Comparison of ENCODE assay signal across 12 cellular contexts in the genomic region with DNA sequence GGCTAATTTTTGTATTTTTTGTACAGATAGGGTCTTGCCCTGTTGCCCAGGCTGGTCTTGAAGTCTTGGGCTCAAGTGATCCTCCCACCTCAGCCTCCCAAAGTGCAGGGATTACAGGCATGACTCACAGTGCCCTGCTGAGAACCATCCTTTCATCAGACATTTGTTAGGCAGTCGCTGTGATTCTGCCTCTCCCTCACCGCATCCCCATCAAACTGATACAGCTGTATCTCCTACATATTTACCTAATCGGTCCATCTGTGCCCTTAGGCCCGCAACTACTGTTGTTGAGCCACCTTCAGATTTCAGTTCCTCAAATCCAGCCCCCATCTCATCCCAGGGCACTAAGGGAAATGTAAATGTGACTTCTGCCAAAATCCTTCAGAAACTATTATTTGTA. TPM values are rescaled to one million over a fixed set of nuclear protein-coding genes. Genes with fewer than 3 reads are reported as not detected.
A peak's percentile ranks its signal among the peaks of the same experiment; 100 is the strongest.
DNase-seq lines count a peak whose midpoint lies in the region; ATAC-seq, FAIRE-seq and TF ChIP-seq lines count a peak whose summit lies in the region.
"Had no signal": no experiment of that assay in that cellular context is flagged by ENCODE, and none has a peak within 500 bp of the region (broad histone marks: within the 10 kb centered on the region; RNA-seq: fewer than 3 reads in every experiment).

No MANE protein-coding gene starts in this region.

- POLR2A ChIA-PET in naive thymus-derived CD4-positive, alpha-beta T cell (lab: Charles Lee), result interaction anchor here (0.7 to 3.9 kb wide), 6 partner anchors 15 to 265 kb away, joined by 3 to 27 read pairs (median 8); partner anchors contain the start of genes PRPF8, RILP and SCARF1

- TF ChIP-seq CTCF in left lung (IDR thresholded peaks at IDR 0.05), result no peak
- no peak for TF ChIP-seq CTCF in GM13976 (IDR thresholded peaks at IDR 0.05; ENCODE audit: borderline replicate concordance, control extremely low read depth, extremely low read depth, insufficient read depth, missing control alignments)

- FAIRE-seq in GM19239 (lab: Jason Lieb, UNC), result peak; percentile 18

- H3K4me1 Mint-ChIP-seq in CD4-positive, CD25-positive, alpha-beta regulatory T cell, result peaks cover 0 to 28% (median 12%) of the 10 kb centered on the region in 4 donors
- H3K4me1 Mint-ChIP-seq in T-helper 17 cell, result peaks cover 20% of the 10 kb centered on the region
- peaks cover 17 to 26% (median 21%) of the 10 kb centered on the region in 7 donors for H3K4me1 Mint-ChIP-seq in naive thymus-derived CD4-positive, alpha-beta T cell

- H3K27ac ChIP-seq in CD4-positive, CD25-positive, alpha-beta regulatory T cell (ENCODE audit: insufficient read depth, low read length, poor library complexity, severe bottlenecking), result no peak overlapping the region
- no peak overlapping the region for H3K27ac ChIP-seq in naive thymus-derived CD4-positive, alpha-beta T cell (ENCODE audit: low read depth, low read length)
- H3K27ac ChIP-seq in left lung, result peak overlapping the region in 1 of 2 donors; percentile 95

- no peak for ATAC-seq in CD4-positive, CD25-positive, alpha-beta regulatory T cell (ENCODE audit: low read depth in 2 of 2)
- no peak for ATAC-seq in T-helper 17 cell
- ATAC-seq in naive thymus-derived CD4-positive, alpha-beta T cell, result no peak
- ATAC-seq in left lung, result no peak
- ATAC-seq in GM21360 (IDR thresholded peaks at IDR 0.05; ENCODE audit: unreplicated experiment), result no peak

- H3K27me3 Mint-ChIP-seq in CD4-positive, CD25-positive, alpha-beta regulatory T cell, result peaks cover 16% of the 10 kb centered on the region
- peaks cover 13% of the 10 kb centered on the region for H3K27me3 Mint-ChIP-seq in T-helper 17 cell
- peaks cover 0 to 48% (median 0%) of the 10 kb centered on the region in 5 donors for H3K27me3 Mint-ChIP-seq in naive thymus-derived CD4-positive, alpha-beta T cell

- H3K4me3 ChIP-seq in CD4-positive, CD25-positive, alpha-beta regulatory T cell (ENCODE audit: low read depth, low read length), result no peak overlapping the region
- no peak overlapping the region for H3K4me3 ChIP-seq in naive thymus-derived CD4-positive, alpha-beta T cell (ENCODE audit: low read length)
- H3K4me3 ChIP-seq in left lung, result no peak overlapping the region

- H3K27me3 ChIP-seq in CD4-positive, CD25-positive, alpha-beta regulatory T cell (ENCODE audit: control insufficient read depth, insufficient read depth, low read length), result peaks cover 6% of the 10 kb centered on the region
- H3K27me3 ChIP-seq in naive thymus-derived CD4-positive, alpha-beta T cell (ENCODE audit: control insufficient read depth in 2 of 2, insufficient read depth in 2 of 2, low read length in 2 of 2), result no peaks in the 10 kb centered on the region
- H3K27me3 ChIP-seq in left lung, result no peaks in the 10 kb centered on the region

- H3K27ac Mint-ChIP-seq in CD4-positive, CD25-positive, alpha-beta regulatory T cell, result peak overlapping the region in 2 of 3 donors; percentile 60 to 93
- H3K27ac Mint-ChIP-seq in T-helper 17 cell, result peak overlapping the region; percentile 89
- peak overlapping the region in 5 of 9 donors; percentile 11 to 80 (median 63) for H3K27ac Mint-ChIP-seq in naive thymus-derived CD4-positive, alpha-beta T cell
- H3K27ac Mint-ChIP-seq: HFFc6 had no signal

- in situ Hi-C loops in GM13976 (cut with MboI; ENCODE audit: low sequenced_read_pairs, unreplicated experiment), result no loop called here

- H3K36me3 Mint-ChIP-seq in CD4-positive, CD25-positive, alpha-beta regulatory T cell, result peaks cover 5% of the 10 kb centered on the region
- H3K36me3 Mint-ChIP-seq in T-helper 17 cell (ENCODE audit: low read depth), result peaks cover 2% of the 10 kb centered on the region
- H3K36me3 Mint-ChIP-seq in naive thymus-derived CD4-positive, alpha-beta T cell, result no peaks in the 10 kb centered on the region
- H3K36me3 Mint-ChIP-seq: activated naive CD8-positive, alpha-beta T cell treated with anti-CD3 and anti-CD28 coated beads, Interleukin-2, amount 10 ng/mL, durations not matched to agents 7 days and 5 days had no signal

- peaks cover 29% of the 10 kb centered on the region for H3K4me1 ChIP-seq in CD4-positive, CD25-positive, alpha-beta regulatory T cell (ENCODE audit: control insufficient read depth, insufficient read depth, low read length, poor library complexity, severe bottlenecking)
- peaks cover 5 to 20% of the 10 kb centered on the region in 2 donors for H3K4me1 ChIP-seq in naive thymus-derived CD4-positive, alpha-beta T cell (ENCODE audit: control insufficient read depth in 2 of 2, insufficient read depth in 2 of 2, low read length in 2 of 2)
- peaks cover 19 to 50% of the 10 kb centered on the region in 2 donors for H3K4me1 ChIP-seq in left lung

- CTCF ChIA-PET in naive thymus-derived CD4-positive, alpha-beta T cell (lab: Charles Lee), result interaction anchor here (0.6 to 1.7 kb wide), 11 partner anchors 12 to 296 kb away, joined by 3 to 17 read pairs (median 5); partner anchors contain the start of gene RILP

- H3K4me3 Mint-ChIP-seq in CD4-positive, CD25-positive, alpha-beta regulatory T cell, result peak overlapping the region; percentile 89 to 97 (median 92)
- H3K4me3 Mint-ChIP-seq in T-helper 17 cell, result peak overlapping the region; percentile 98
- peak overlapping the region in 9 of 10 donors; percentile 26 to 95 (median 76) for H3K4me3 Mint-ChIP-seq in naive thymus-derived CD4-positive, alpha-beta T cell

- no peak for DNase-seq in CD4-positive, CD25-positive, alpha-beta regulatory T cell
- DNase-seq in GM19239 (ENCODE audit: insufficient read length, low spot score), result no peak
- DNase-seq in T-helper 17 cell, result no peak
- peak in 1 of 9 donors; percentile 2 for DNase-seq in naive thymus-derived CD4-positive, alpha-beta T cell
- DNase-seq in COR-L47 (lab: John Stamatoyannopoulos, UW), result no peak
- no peak for DNase-seq in left lung
- no peak for DNase-seq in GM13976 (ENCODE audit: low spot score)
- DNase-seq: cortex of kidney, HFFc6, NCI-H1417 treated with DMSO at 0.1 percent for 48 hours had no signal

- no peaks in the 10 kb centered on the region for H3K9me3 ChIP-seq in CD4-positive, CD25-positive, alpha-beta regulatory T cell (ENCODE audit: control insufficient read depth in 2 of 2, low read length in 2 of 2)
- H3K9me3 ChIP-seq in T-helper 17 cell (ENCODE audit: control insufficient read depth, low read length, poor library complexity, severe bottlenecking) (no peaks in the 10 kb centered on the region), left lung (no peaks in the 10 kb centered on the region)
- no peaks in the 10 kb centered on the region for H3K9me3 ChIP-seq in naive thymus-derived CD4-positive, alpha-beta T cell (ENCODE audit: control insufficient read depth in 2 of 3, low read length in 3 of 3)

- no peaks in the 10 kb centered on the region for H3K36me3 ChIP-seq in CD4-positive, CD25-positive, alpha-beta regulatory T cell (ENCODE audit: control insufficient read depth, insufficient read depth, low read length)
- H3K36me3 ChIP-seq in naive thymus-derived CD4-positive, alpha-beta T cell (ENCODE audit: control insufficient read depth in 2 of 3, insufficient read depth in 3 of 3, low read length in 3 of 3), result no peaks in the 10 kb centered on the region
- peaks cover 0 to 18% of the 10 kb centered on the region in 2 donors for H3K36me3 ChIP-seq in left lung

- H3K9me3 Mint-ChIP-seq in CD4-positive, CD25-positive, alpha-beta regulatory T cell, result no peaks in the 10 kb centered on the region
- peaks cover 0 to 2% (median 0%) of the 10 kb centered on the region in 11 donors for H3K9me3 Mint-ChIP-seq in naive thymus-derived CD4-positive, alpha-beta T cell
- H3K9me3 Mint-ChIP-seq: activated naive CD8-positive, alpha-beta T cell treated with anti-CD3 and anti-CD28 coated beads, Interleukin-2, amount 10 ng/mL, durations not matched to agents 7 days and 5 days; HFFc6 had no signal

- intact Hi-C loops in naive thymus-derived CD4-positive, alpha-beta T cell (cut with micrococcal nuclease), result loop anchor here (1.0 to 2.0 kb wide), 3 partner anchors 56 to 354 kb away; no protein-coding TSS in a partner anchor
- intact Hi-C loops in left lung (cut with DNase I), result no loop called here

RNA-seq across cellular contexts. Expression of gene SLC43A2, which starts 2.0 kb away (rescaled TPM):
- total RNA-seq in CD4-positive, CD25-positive, alpha-beta regulatory T cell, result 6.6 TPM
- polyA plus RNA-seq in CD4-positive, CD25-positive, alpha-beta regulatory T cell, result 1 to 10 TPM; 3.5 to 6.9 (median 5.2) TPM
- total RNA-seq in T-helper 17 cell (1 to 10 TPM; 5.1 to 7.4 TPM), left lung (10 to 100 TPM; 53.1 to 87.9 TPM)
- 100 to 1,000 TPM in 1 of 5 experiments, 10 to 100 TPM in 1, 1 to 10 TPM in 2, under 1 TPM in 1; 0.44 to 112 (median 9.2) TPM for total RNA-seq in naive thymus-derived CD4-positive, alpha-beta T cell
- polyA plus RNA-seq in naive thymus-derived CD4-positive, alpha-beta T cell, result 1 to 10 TPM; 3.5 to 3.7 TPM

RNA-seq across cellular contexts. Expression of gene SCARF1, which starts 14.9 kb away (rescaled TPM):
- 1.5 TPM for total RNA-seq in CD4-positive, CD25-positive, alpha-beta regulatory T cell
- under 1 TPM in 1 of 4 donors, not detected in 3; 0.49 TPM for polyA plus RNA-seq in CD4-positive, CD25-positive, alpha-beta regulatory T cell
- total RNA-seq in T-helper 17 cell, result 1 to 10 TPM; 1.6 to 2.3 TPM
- 1 to 10 TPM; 1.2 to 9.0 (median 2.3) TPM for total RNA-seq in naive thymus-derived CD4-positive, alpha-beta T cell
- under 1 TPM in 1 of 2 donors, not detected in 1; 0.06 TPM for polyA plus RNA-seq in naive thymus-derived CD4-positive, alpha-beta T cell
- total RNA-seq in left lung, result 10 to 100 TPM; 24.8 to 33.0 TPM

RNA-seq across cellular contexts. Expression of gene RILP, which starts 19.0 kb away (rescaled TPM):
- total RNA-seq in CD4-positive, CD25-positive, alpha-beta regulatory T cell, result 1.5 TPM
- polyA plus RNA-seq in CD4-positive, CD25-positive, alpha-beta regulatory T cell, result 1 to 10 TPM; 3.7 to 7.6 (median 5.2) TPM
- 1 to 10 TPM; 2.3 to 3.0 TPM for total RNA-seq in T-helper 17 cell
- total RNA-seq in naive thymus-derived CD4-positive, alpha-beta T cell, result 1 to 10 TPM; 2.1 to 8.7 (median 3.0) TPM
- 1 to 10 TPM; 2.4 to 3.4 TPM for polyA plus RNA-seq in naive thymus-derived CD4-positive, alpha-beta T cell
- 10 to 100 TPM; 21.2 to 34.7 TPM for total RNA-seq in left lung

RNA-seq across cellular contexts. Expression of gene PRPF8, which starts 54.0 kb away (rescaled TPM):
- 405 TPM for total RNA-seq in CD4-positive, CD25-positive, alpha-beta regulatory T cell
- polyA plus RNA-seq in CD4-positive, CD25-positive, alpha-beta regulatory T cell, result 100 to 1,000 TPM; 146 to 170 (median 159) TPM
- total RNA-seq in T-helper 17 cell (100 to 1,000 TPM; 451 to 472 TPM), left lung (100 to 1,000 TPM; 230 to 268 TPM)
- total RNA-seq in naive thymus-derived CD4-positive, alpha-beta T cell, result 100 to 1,000 TPM; 388 to 554 (median 460) TPM
- polyA plus RNA-seq in naive thymus-derived CD4-positive, alpha-beta T cell, result 100 to 1,000 TPM; 167 to 272 TPM

Comparison
In these comparisons a context has a peak if more than half of its experiments do, and no peak if none do; other contexts are left out.
1. intact Hi-C loops: an anchor here in naive thymus-derived CD4-positive, alpha-beta T cell (1.0 to 2.0 kb wide); none called in left lung.